In the genomic region with DNA sequence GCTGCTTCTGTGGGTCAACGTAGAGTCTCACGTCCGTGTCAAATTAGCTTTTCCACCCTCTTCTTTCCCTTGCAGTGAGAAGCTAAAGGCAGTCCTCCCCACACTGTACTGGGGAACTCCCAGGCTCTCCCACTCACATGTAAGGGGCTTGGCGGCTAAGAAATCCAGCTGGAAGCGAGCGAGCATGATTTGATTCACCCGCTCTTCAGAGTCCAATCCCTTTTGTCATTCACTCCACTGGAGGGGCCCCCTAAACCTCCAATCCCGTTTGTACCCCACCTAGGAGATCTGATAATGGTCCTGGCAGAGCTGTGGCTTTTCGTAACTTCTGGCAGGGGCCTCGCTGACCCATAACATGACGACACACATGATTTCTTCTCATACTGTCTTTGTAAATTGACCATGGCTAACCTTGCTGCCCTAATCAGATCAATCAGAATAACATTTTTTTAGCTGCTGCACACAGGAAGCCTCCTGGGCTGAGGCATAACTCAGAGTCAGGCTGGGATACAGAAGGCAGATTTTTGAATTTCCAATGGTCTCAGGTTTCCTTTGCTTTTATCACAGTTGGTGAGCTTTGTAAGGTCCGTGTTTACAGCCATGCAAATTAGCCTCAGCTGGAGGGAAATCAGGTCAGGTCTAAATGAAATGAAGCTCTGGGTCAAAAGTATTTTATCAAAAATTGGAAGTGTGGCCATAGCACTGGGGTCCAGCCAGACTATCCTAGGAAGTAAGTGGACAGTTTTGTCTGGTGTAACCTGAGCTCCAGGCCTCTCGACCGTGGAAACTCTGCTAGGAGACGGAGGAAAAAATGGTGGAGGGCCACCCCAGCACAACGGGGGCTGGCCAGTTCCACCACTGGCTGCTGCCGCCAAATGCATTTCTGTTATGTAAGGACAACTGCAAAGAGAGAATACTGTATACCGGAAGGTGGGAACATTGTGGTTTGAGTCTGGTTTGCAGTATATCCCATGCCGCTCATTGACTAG, we compare ENCODE assay signal across 19 cellular contexts.
DNase-seq lines count a peak whose midpoint lies in the region; ATAC-seq and TF ChIP-seq lines count a peak whose summit lies in the region.
"Had no signal": no experiment of that assay in that cellular context is flagged by ENCODE, and none has a peak within 500 bp of the region (broad histone marks: within the 10 kb centered on the region; RNA-seq: fewer than 3 reads in every experiment).

No MANE protein-coding gene starts in this region.

- H3K27me3 Mint-ChIP-seq in brain: no peaks in the 10 kb centered on the region

- peak; percentile 46 for ATAC-seq in sciatic nerve
- ATAC-seq: activated CD4-positive, alpha-beta T cell treated with anti-CD3 and anti-CD28 coated beads for 36 hours; foreskin keratinocyte had no signal

- no peaks in the 10 kb centered on the region for H3K36me3 Mint-ChIP-seq in brain
- H3K36me3 Mint-ChIP-seq: CD4-positive, alpha-beta memory T cell had no signal

- H3K4me3 ChIP-seq in WERI-Rb-1 (ENCODE audit: low read depth, low read length): no peak overlapping the region
- H3K4me3 ChIP-seq: dorsolateral prefrontal cortex, testis had no signal

- no peaks in the 10 kb centered on the region for H3K27me3 ChIP-seq in WERI-Rb-1 (ENCODE audit: insufficient read depth, low read depth, severe bottlenecking)
- H3K27me3 ChIP-seq: dorsolateral prefrontal cortex, foreskin keratinocyte, testis had no signal

- DNase-seq in NCI-H2107 treated with DMSO at 0.1 percent for 48 hours (lab: John Stamatoyannopoulos, UW; ENCODE audit: unreplicated experiment): peak; percentile 30
- DNase-seq in NCI-H2107 (lab: John Stamatoyannopoulos, UW): no peak
- DNase-seq in left kidney (ENCODE audit: low read depth, low spot score): peak; percentile 84
- no peak for DNase-seq in sciatic nerve (ENCODE audit: low spot score)
- DNase-seq in WERI-Rb-1: no peak
- DNase-seq in substantia nigra (lab: John Stamatoyannopoulos, UW): no peak
- DNase-seq in mesenteric fat pad (ENCODE audit: low spot score): no peak
- DNase-seq: 8988T; activated CD4-positive, alpha-beta T cell treated with anti-CD3 and anti-CD28 coated beads for 36 hours; amygdala; CD4-positive, alpha-beta memory T cell; dorsolateral prefrontal cortex; foreskin keratinocyte; GDM1; kidney; NCI-H2029; testis had no signal

- TF ChIP-seq CTCF in brain (conservative IDR thresholded peaks at IDR 0.05) (no peak), WERI-Rb-1 (IDR thresholded peaks at IDR 0.05; ENCODE audit: low read depth, low read length) (no peak)

- peaks cover 0 to 6% (median 5%) of the 10 kb centered on the region in 5 experiments for H3K9me3 Mint-ChIP-seq in brain

- peak overlapping the region in 3 of 5 experiments; percentile 9 to 27 (median 11) for H3K4me3 Mint-ChIP-seq in brain
- H3K4me3 Mint-ChIP-seq: activated CD4-positive, alpha-beta T cell treated with anti-CD3 and anti-CD28 coated beads for 36 hours had no signal

- intact Hi-C loops in sciatic nerve (cut with DNase I): no loop called here

- H3K27ac ChIP-seq in WERI-Rb-1 (no peak overlapping the region), substantia nigra (ENCODE audit: low read depth, low read length, poor library complexity, severe bottlenecking) (no peak overlapping the region)
- H3K27ac ChIP-seq: dorsolateral prefrontal cortex, foreskin keratinocyte, neutrophil, testis had no signal

- no peaks in the 10 kb centered on the region for H3K9me3 ChIP-seq in WERI-Rb-1 (ENCODE audit: severe bottlenecking)
- H3K9me3 ChIP-seq: neutrophil, testis had no signal

- H3K36me3 ChIP-seq in WERI-Rb-1: no peaks in the 10 kb centered on the region
- H3K36me3 ChIP-seq: neutrophil had no signal

- H3K4me1 Mint-ChIP-seq in brain: peaks cover 25% of the 10 kb centered on the region
- H3K4me1 Mint-ChIP-seq: activated CD4-positive, alpha-beta T cell treated with anti-CD3 and anti-CD28 coated beads for 36 hours had no signal

- peak overlapping the region in 3 of 5 experiments; percentile 51 to 73 (median 66) for H3K27ac Mint-ChIP-seq in brain
- H3K27ac Mint-ChIP-seq: activated CD4-positive, alpha-beta T cell treated with anti-CD3 and anti-CD28 coated beads for 36 hours had no signal

Comparison
In these comparisons a context has a peak if more than half of its experiments do, and no peak if none do; other contexts are left out.
1. DNase-seq: peak in NCI-H2107 treated with DMSO at 0.1 percent for 48 hours (single experiment) and left kidney (single experiment); none in NCI-H2107 (single experiment), sciatic nerve (single experiment), WERI-Rb-1 (single experiment), substantia nigra (0 of 49) and mesenteric fat pad (single experiment).